25 cellular contexts compared by ENCODE assay signal in genomic region chrX:136266828-136267227, GRCh38. TPM values are rescaled to one million over a fixed set of nuclear protein-coding genes. Genes with fewer than 3 reads are reported as not detected.
DNase-seq lines count a peak whose midpoint lies in the region; ATAC-seq and TF ChIP-seq lines count a peak whose summit lies in the region.
"Had no signal": no experiment of that assay in that cellular context is flagged by ENCODE, and none has a peak within 500 bp of the region (broad histone marks: within the 10 kb centered on the region; RNA-seq: fewer than 3 reads in every experiment).

No MANE protein-coding gene starts in this region.

- H3K27ac ChIP-seq in HEK293 (ENCODE audit: extremely low read depth, low read depth, low read length) (no peak overlapping the region), aorta (ENCODE audit: low read depth in 1 of 2, low read length in 2 of 2) (no peak overlapping the region)
- H3K27ac ChIP-seq: BLaER1 had no signal

- intact Hi-C loops in aorta (cut with DNase I) = loop anchor here in 1 of 2 donors (10.0 kb wide), 2 partner anchors 52 to 102 kb away; no protein-coding TSS in a partner anchor

- H3K36me3 ChIP-seq in HEK293 (ENCODE audit: control insufficient read depth in 2 of 2, insufficient read depth in 1 of 2, low read length in 2 of 2) = no peaks in the 10 kb centered on the region
- H3K36me3 ChIP-seq in adipocyte (ENCODE audit: control insufficient read depth, insufficient read depth, low read length, severe bottlenecking) = no peaks in the 10 kb centered on the region
- no peaks in the 10 kb centered on the region for H3K36me3 ChIP-seq in aorta (ENCODE audit: control insufficient read depth in 1 of 2, insufficient read depth in 2 of 2, low read length in 1 of 2)
- H3K36me3 ChIP-seq: BE2C, BLaER1 had no signal

- POLR2A ChIA-PET in HEK293 (lab: Yijun Ruan, JAX) = no interaction called here

- WGBS in aorta, 2 donors = 50 to 75% methylated on average over 1 of the region's 1 CpG

- no peak for TF ChIP-seq CTCF in HEK293 (tag by site-specific recombination; IDR thresholded peaks at IDR 0.05)

- 0 out of 2 replicates have a peak, but pooled peaks cover 3% of the 10 kb centered on the region for H3K4me1 ChIP-seq in HEK293 (ENCODE audit: control insufficient read depth, insufficient read depth, low read length)
- H3K4me1 ChIP-seq in adipocyte (ENCODE audit: control insufficient read depth, insufficient read depth, low read length) = peaks cover 14% of the 10 kb centered on the region
- no peaks in the 10 kb centered on the region for H3K4me1 ChIP-seq in aorta (ENCODE audit: control insufficient read depth in 1 of 2, insufficient read depth in 2 of 2, low read length in 2 of 2)
- H3K4me1 ChIP-seq: BE2C had no signal

- H3K9ac ChIP-seq in adipocyte (ENCODE audit: low read length) = no peak overlapping the region
- H3K9ac ChIP-seq: BLaER1 had no signal

- peak; percentile 32 for DNase-seq in adipocyte (ENCODE audit: low read depth)
- no peak for DNase-seq in aorta
- DNase-seq in activated CD4-positive, alpha-beta T cell treated with anti-CD3 and anti-CD28 coated beads, Interleukin-2, amount 50 U/mL, for 48 hours = no peak
- DNase-seq: 8988T; ACHN; BE2C; C1 segment of cervical spinal cord; CD4-positive, alpha-beta memory T cell; CD4-positive, CD25-positive, alpha-beta regulatory T cell; CD8-positive, alpha-beta memory T cell; COR-L47; DMS 273 treated with DMSO at 0.1 percent for 48 hours; DMS153; DMS53; DMS79; DND-41; GF-D8 had no signal

- H3K4me3 ChIP-seq in HEK293 (ENCODE audit: low read depth, low read length) (no peak overlapping the region), adipocyte (ENCODE audit: low read length) (no peak overlapping the region), aorta (ENCODE audit: low read length in 2 of 2) (no peak overlapping the region)
- H3K4me3 ChIP-seq: BLaER1 had no signal

- ATAC-seq in esophagus mucosa (peak; percentile 26), aorta (ENCODE audit: low FRiP score) (no peak), HG03135 (IDR thresholded peaks at IDR 0.05; ENCODE audit: unreplicated experiment) (no peak)

- H3K9me3 ChIP-seq in HEK293 (ENCODE audit: control insufficient read depth, insufficient read depth, low read depth, low read length) (no peaks in the 10 kb centered on the region), adipocyte (ENCODE audit: control insufficient read depth, low read length) (no peaks in the 10 kb centered on the region), aorta (ENCODE audit: control insufficient read depth, low read length) (no peaks in the 10 kb centered on the region)
- H3K9me3 ChIP-seq: BE2C, BLaER1 had no signal

- CTCF ChIA-PET in HEK293 (lab: Yijun Ruan, JAX) = interaction anchor here (0.7 to 4.3 kb wide), 8 partner anchors 20 to 688 kb away, joined by 3 to 96 read pairs (median 3); no protein-coding TSS in a partner anchor

- H3K27me3 ChIP-seq in adipocyte (replicated peaks; ENCODE audit: control insufficient read depth, insufficient read depth, low read length) (peaks cover 3% of the 10 kb centered on the region), aorta (ENCODE audit: control insufficient read depth in 1 of 2, insufficient read depth in 2 of 2, low read length in 1 of 2) (no peaks in the 10 kb centered on the region)
- H3K27me3 ChIP-seq: BE2C had no signal

TF ChIP-seq in HEK293, 187 proteins besides CTCF, POLR2A, EP300 and RAD21 (continues in another document):
- TF ChIP-seq BCL11A (tag by site-specific recombination; IDR thresholded peaks at IDR 0.05; ENCODE audit: low read depth) = peak; percentile 84; the same call in 1 of the 2 replicates
- TF ChIP-seq, protein P1, sequence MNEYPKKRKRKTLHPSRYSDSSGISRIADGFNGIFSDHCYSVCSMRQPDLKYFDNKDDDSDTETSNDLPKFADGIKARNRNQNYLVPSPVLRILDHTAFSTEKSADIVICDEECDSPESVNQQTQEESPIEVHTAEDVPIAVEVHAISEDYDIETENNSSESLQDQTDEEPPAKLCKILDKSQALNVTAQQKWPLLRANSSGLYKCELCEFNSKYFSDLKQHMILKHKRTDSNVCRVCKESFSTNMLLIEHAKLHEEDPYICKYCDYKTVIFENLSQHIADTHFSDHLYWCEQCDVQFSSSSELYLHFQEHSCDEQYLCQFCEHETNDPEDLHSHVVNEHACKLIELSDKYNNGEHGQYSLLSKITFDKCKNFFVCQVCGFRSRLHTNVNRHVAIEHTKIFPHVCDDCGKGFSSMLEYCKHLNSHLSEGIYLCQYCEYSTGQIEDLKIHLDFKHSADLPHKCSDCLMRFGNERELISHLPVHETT (tag by site-specific recombination; IDR thresholded peaks at IDR 0.05) = peak; percentile 34; the same call in 1 of the 2 replicates
- TF ChIP-seq ZNF704 (tag by site-specific recombination; IDR thresholded peaks at IDR 0.05) = no peak
- peak; percentile 75; the same call in 1 of the 2 replicates for TF ChIP-seq INSM2 (tag by site-specific recombination; IDR thresholded peaks at IDR 0.05)
- TF ChIP-seq, protein P2, sequence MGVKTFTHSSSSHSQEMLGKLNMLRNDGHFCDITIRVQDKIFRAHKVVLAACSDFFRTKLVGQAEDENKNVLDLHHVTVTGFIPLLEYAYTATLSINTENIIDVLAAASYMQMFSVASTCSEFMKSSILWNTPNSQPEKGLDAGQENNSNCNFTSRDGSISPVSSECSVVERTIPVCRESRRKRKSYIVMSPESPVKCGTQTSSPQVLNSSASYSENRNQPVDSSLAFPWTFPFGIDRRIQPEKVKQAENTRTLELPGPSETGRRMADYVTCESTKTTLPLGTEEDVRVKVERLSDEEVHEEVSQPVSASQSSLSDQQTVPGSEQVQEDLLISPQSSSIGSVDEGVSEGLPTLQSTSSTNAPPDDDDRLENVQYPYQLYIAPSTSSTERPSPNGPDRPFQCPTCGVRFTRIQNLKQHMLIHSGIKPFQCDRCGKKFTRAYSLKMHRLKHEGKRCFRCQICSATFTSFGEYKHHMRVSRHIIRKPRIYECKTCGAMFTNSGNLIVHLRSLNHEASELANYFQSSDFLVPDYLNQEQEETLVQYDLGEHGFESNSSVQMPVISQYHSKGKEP (tag by site-specific recombination; IDR thresholded peaks at IDR 0.05) = peak; percentile 40; the same call in 1 of the 2 replicates
- TF ChIP-seq GLIS1 (tag by site-specific recombination; IDR thresholded peaks at IDR 0.05) = 0 out of 2 replicates have a peak, but pooled peaks have one; percentile 23
- TF ChIP-seq, protein P3, sequence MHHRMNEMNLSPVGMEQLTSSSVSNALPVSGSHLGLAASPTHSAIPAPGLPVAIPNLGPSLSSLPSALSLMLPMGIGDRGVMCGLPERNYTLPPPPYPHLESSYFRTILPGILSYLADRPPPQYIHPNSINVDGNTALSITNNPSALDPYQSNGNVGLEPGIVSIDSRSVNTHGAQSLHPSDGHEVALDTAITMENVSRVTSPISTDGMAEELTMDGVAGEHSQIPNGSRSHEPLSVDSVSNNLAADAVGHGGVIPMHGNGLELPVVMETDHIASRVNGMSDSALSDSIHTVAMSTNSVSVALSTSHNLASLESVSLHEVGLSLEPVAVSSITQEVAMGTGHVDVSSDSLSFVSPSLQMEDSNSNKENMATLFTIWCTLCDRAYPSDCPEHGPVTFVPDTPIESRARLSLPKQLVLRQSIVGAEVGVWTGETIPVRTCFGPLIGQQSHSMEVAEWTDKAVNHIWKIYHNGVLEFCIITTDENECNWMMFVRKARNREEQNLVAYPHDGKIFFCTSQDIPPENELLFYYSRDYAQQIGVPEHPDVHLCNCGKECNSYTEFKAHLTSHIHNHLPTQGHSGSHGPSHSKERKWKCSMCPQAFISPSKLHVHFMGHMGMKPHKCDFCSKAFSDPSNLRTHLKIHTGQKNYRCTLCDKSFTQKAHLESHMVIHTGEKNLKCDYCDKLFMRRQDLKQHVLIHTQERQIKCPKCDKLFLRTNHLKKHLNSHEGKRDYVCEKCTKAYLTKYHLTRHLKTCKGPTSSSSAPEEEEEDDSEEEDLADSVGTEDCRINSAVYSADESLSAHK (tag by site-specific recombination; IDR thresholded peaks at IDR 0.05) = peak; percentile 43; the same call in 1 of the 2 replicates
- no peak for TF ChIP-seq ZNF223 (tag by site-specific recombination; IDR thresholded peaks at IDR 0.05)
- peak; percentile 58; the same call in 1 of the 2 replicates for TF ChIP-seq ZNF146 (tag by site-specific recombination; IDR thresholded peaks at IDR 0.05)
- no peak for TF ChIP-seq GLIS2 (tag by site-specific recombination; IDR thresholded peaks at IDR 0.05)
- no peak for TF ChIP-seq ZBTB20 (tag by site-specific recombination; IDR thresholded peaks at IDR 0.05)
- peak; percentile 71; the same call in 1 of the 2 replicates for TF ChIP-seq ZNF24 (tag by site-specific recombination; IDR thresholded peaks at IDR 0.05)
- TF ChIP-seq IKZF3 (tag by site-specific recombination; IDR thresholded peaks at IDR 0.05) = peak; percentile 83
- no peak for TF ChIP-seq ZFP41 (tag by site-specific recombination; IDR thresholded peaks at IDR 0.05; ENCODE audit: borderline replicate concordance)
- TF ChIP-seq ZNF677 (tag by site-specific recombination; IDR thresholded peaks at IDR 0.05) = no peak
- peak; percentile 75 for TF ChIP-seq ZEB2 (tag by site-specific recombination; IDR thresholded peaks at IDR 0.05)

RNA-seq across cellular contexts. Expression of gene MAP7D3, which starts 15.6 kb away (rescaled TPM):
- total RNA-seq in esophagus mucosa (4.8 TPM), aorta (10 to 100 TPM; 28.5 to 30.9 TPM)
- polyA plus RNA-seq in aorta = 10 to 100 TPM in 1 of 2 donors, 1 to 10 TPM in 1; 9.8 to 24.8 TPM

RNA-seq across cellular contexts. Expression of gene ADGRG4, which starts 33.9 kb away (rescaled TPM):
- total RNA-seq in esophagus mucosa (not detected), aorta (1 to 10 TPM in 1 of 2 donors, under 1 TPM in 1; 0.32 to 1.5 TPM)
- polyA plus RNA-seq in aorta = not detected
- total RNA-seq: A673; CD4-positive, alpha-beta memory T cell; CD4-positive, CD25-positive, alpha-beta regulatory T cell; CD8-positive, alpha-beta memory T cell; Daoy had no signal
- polyA plus RNA-seq: AG04450; CD14-positive monocyte; CD4-positive, alpha-beta memory T cell; CD4-positive, CD25-positive, alpha-beta regulatory T cell; CD8-positive, alpha-beta memory T cell had no signal
